23 cellular contexts compared by ENCODE assay signal in the genomic region with DNA sequence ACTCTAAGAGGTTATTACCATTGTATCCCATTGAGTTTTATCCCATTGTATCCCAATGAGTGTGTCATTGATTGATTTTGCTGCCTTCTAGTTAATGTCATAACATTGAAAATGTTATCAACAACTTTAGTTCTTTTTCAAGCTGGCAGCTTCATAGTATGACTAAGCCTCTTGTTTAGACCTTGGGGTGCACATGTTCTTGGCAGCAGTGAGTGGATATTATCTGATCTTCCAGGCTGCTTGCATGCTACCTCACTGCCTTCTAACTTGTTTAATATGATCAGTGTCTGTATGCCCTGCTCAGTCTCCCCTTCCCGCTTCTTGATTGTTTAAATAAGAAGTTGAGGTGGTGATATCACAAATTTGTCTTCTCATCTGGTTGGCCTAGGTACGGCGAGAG. TPM values are rescaled to one million over a fixed set of nuclear protein-coding genes. Genes with fewer than 3 reads are reported as not detected.
DNase-seq lines count a peak whose midpoint lies in the region; ATAC-seq and TF ChIP-seq lines count a peak whose summit lies in the region.
"Had no signal": no experiment of that assay in that cellular context is flagged by ENCODE, and none has a peak within 500 bp of the region (broad histone marks: within the 10 kb centered on the region; RNA-seq: fewer than 3 reads in every experiment).

No MANE protein-coding gene starts in this region.

- H3K27ac ChIP-seq in right atrium auricular region, result no peak overlapping the region
- no peak overlapping the region for H3K27ac ChIP-seq in foreskin keratinocyte
- H3K27ac ChIP-seq in smooth muscle cell (ENCODE audit: low read depth), result no peak overlapping the region
- H3K27ac ChIP-seq: BLaER1 treated with 17β-estradiol and CSF1 and Interleukin-3, amounts not matched to agents 10 nM and 100 nM; sigmoid colon had no signal

- no peaks in the 10 kb centered on the region for H3K79me2 ChIP-seq in smooth muscle cell (ENCODE audit: low read depth)

- intact Hi-C loops in cardiac septum (cut with DNase I), result no loop called here

- H3K27me3 ChIP-seq in right atrium auricular region (no peaks in the 10 kb centered on the region), foreskin keratinocyte (no peaks in the 10 kb centered on the region), smooth muscle cell (ENCODE audit: low read depth) (no peaks in the 10 kb centered on the region)
- H3K27me3 ChIP-seq: BLaER1 treated with 17β-estradiol and CSF1 and Interleukin-3, amounts not matched to agents 10 nM and 100 nM; sigmoid colon had no signal

- no peak overlapping the region for H3K4me2 ChIP-seq in smooth muscle cell
- H3K4me2 ChIP-seq: BLaER1 treated with 17β-estradiol and CSF1 and Interleukin-3, amounts not matched to agents 10 nM and 100 nM had no signal

- H3K9ac ChIP-seq in smooth muscle cell (ENCODE audit: low read depth), result no peak overlapping the region
- H3K9ac ChIP-seq: BLaER1 treated with 17β-estradiol and CSF1 and Interleukin-3, amounts not matched to agents 10 nM and 100 nM had no signal

- H3K36me3 ChIP-seq in right atrium auricular region, result peaks cover 23% of the 10 kb centered on the region
- H3K36me3 ChIP-seq in smooth muscle cell (ENCODE audit: low read depth), result peaks cover 14% of the 10 kb centered on the region

- ATAC-seq in HG03432 (IDR thresholded peaks at IDR 0.05; ENCODE audit: unreplicated experiment), result no peak
- ATAC-seq in foreskin keratinocyte, result no peak
- no peak for ATAC-seq in HG03342 (IDR thresholded peaks at IDR 0.05; ENCODE audit: unreplicated experiment)
- ATAC-seq: SK-N-SH treated with all-trans-retinoic acid at 6 μM for 48 hours; stimulated activated naive CD8-positive, alpha-beta T cell treated with anti-CD3 and anti-CD28 coated beads, Interleukin-15, Interleukin-2, amounts not matched to agents 100 U/mL and 50 U/mL, for 24 hours had no signal

- no peaks in the 10 kb centered on the region for H4K20me1 ChIP-seq in smooth muscle cell (ENCODE audit: low read depth)
- H4K20me1 ChIP-seq: BLaER1 treated with 17β-estradiol and CSF1 and Interleukin-3, amounts not matched to agents 10 nM and 100 nM had no signal

- peaks cover 0 to 13% of the 10 kb centered on the region in 2 donors for H3K9me3 ChIP-seq in right atrium auricular region
- peaks cover 10% of the 10 kb centered on the region for H3K9me3 ChIP-seq in smooth muscle cell (replicated peaks; ENCODE audit: low read depth)

- TF ChIP-seq CTCF in right atrium auricular region (IDR thresholded peaks at IDR 0.05) (no peak), cardiac fibroblast (IDR thresholded peaks at IDR 0.05; ENCODE audit: low read depth, low read length) (no peak), foreskin fibroblast (IDR thresholded peaks at IDR 0.05; ENCODE audit: low read depth, low read length) (no peak), foreskin keratinocyte (conservative IDR thresholded peaks at IDR 0.05) (no peak), smooth muscle cell (IDR thresholded peaks at IDR 0.05; ENCODE audit: borderline replicate concordance, insufficient read depth, poor library complexity, severe bottlenecking) (no peak)

- DNase-seq in right atrium auricular region (ENCODE audit: low spot score) (peak; percentile 32), cardiac septum (ENCODE audit: low spot score) (no peak), cardiac fibroblast (ENCODE audit: low read depth in 2 of 2) (peak; percentile 55 to 65), foreskin fibroblast (peak; percentile 38 to 53), foreskin keratinocyte (no peak), smooth muscle cell (lab: John Stamatoyannopoulos, UW; ENCODE audit: unreplicated experiment) (no peak)
- DNase-seq: activated CD4-positive, alpha-beta T cell treated with anti-CD3 and anti-CD28 coated beads for 1 hour; activated naive CD8-positive, alpha-beta T cell treated with anti-CD3 and anti-CD28 coated beads, Interleukin-2, amount 10 ng/mL, durations not matched to agents 7 days and 5 days; effector memory CD4-positive, alpha-beta T cell; kidney glomerular epithelial cell; naive B cell; NCI-H187; NCI-H446 treated with DMSO at 0.1 percent for 48 hours; RPMI8226; sigmoid colon; stimulated activated CD4-positive, alpha-beta T cell treated with anti-CD3 and anti-CD28 coated beads, Interleukin-2, amount 100 ng/mL, for 24 hours; stimulated activated naive CD8-positive, alpha-beta T cell treated with anti-CD3 and anti-CD28 coated beads, Interleukin-15, Interleukin-2, amounts not matched to agents 100 U/mL and 50 U/mL, for 24 hours; T-helper 9 cell; trophoblast cell had no signal

- H3K4me3 ChIP-seq in right atrium auricular region (no peak overlapping the region), cardiac fibroblast (replicated peaks in 1 of 2; ENCODE audit: low read depth in 2 of 2, low read length in 2 of 2) (no peak overlapping the region), foreskin fibroblast (ENCODE audit: low read depth in 1 of 2, low read length in 2 of 2) (no peak overlapping the region), smooth muscle cell (no peak overlapping the region)
- H3K4me3 ChIP-seq: BLaER1 treated with 17β-estradiol and CSF1 and Interleukin-3, amounts not matched to agents 10 nM and 100 nM; sigmoid colon had no signal

- H2AFZ ChIP-seq in smooth muscle cell (ENCODE audit: low read depth), result no peak overlapping the region

- H3K4me1 ChIP-seq in right atrium auricular region (no peaks in the 10 kb centered on the region), foreskin keratinocyte (peaks cover 4% of the 10 kb centered on the region), smooth muscle cell (ENCODE audit: low read depth) (no peaks in the 10 kb centered on the region)

- 98% methylated on average over 3 of the region's 3 CpGs for WGBS in smooth muscle cell (ENCODE audit: low lambda C conversion rate)

- H3F3A ChIP-seq in smooth muscle cell (ENCODE audit: low read depth), result no peaks in the 10 kb centered on the region

RNA-seq across cellular contexts. Expression of gene NTPCR, which starts 24.6 kb away (rescaled TPM):
- total RNA-seq in right atrium auricular region (10 to 100 TPM; 27.3 to 39.3 TPM), cardiac septum (47.1 TPM), foreskin keratinocyte (36.3 and 48.3 TPM in 2 replicates), smooth muscle cell (39.2 and 40.9 TPM in 2 replicates)
- polyA plus RNA-seq in foreskin keratinocyte (48.7 and 64.2 TPM in 2 replicates), smooth muscle cell (54.3 and 59.2 TPM in 2 replicates)

Comparison
In these comparisons a context has a peak if more than half of its experiments do, and no peak if none do; other contexts are left out.
1. DNase-seq: peak in right atrium auricular region (single experiment), cardiac fibroblast (2 of 2) and foreskin fibroblast (2 of 2); none in cardiac septum (single experiment), foreskin keratinocyte (0 of 2) and smooth muscle cell (single experiment).